1 cellular context compared by ENCODE assay signal in the genomic region with DNA sequence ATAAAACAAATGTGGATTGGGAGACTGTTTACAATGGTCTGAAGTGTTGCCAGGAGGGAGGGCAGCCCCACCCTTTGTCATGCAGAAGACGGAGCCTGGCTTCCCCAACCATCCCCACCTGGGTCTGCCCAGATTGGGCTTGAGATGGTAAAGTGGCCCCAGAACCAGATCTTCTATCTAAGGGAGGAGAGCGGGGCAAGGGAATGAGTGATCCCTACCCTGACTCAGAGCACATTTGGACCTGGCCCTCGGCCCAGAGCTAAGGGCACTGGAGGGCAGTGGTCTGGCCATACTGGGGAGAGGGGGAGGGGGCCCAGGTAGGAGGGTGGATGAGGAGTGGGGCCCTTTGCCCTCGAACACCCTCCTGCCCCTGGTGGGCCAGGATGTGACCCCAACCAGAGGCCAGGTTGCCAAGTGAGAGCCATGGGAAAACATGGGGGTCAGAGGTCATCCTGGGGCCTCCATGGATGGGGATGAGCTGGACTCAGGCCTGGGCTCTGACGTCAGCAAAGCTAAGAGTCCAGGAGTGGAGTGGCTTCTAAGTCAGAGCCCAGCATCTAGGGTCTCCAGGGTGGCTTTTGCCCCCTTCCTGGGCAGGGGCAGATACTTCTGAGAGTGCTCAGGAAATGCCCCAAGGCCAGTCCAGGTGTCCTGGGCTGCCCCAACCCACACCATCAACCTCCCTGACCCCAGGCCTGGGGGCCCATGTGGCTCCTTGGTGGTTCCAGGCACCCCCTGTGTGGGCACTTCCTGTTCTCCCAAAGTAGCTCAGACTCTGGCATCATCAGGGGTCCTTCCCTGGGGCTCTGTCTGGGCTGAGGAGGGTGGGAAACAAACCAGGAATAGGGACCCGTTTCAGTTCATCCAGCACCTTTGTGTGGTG.
TF ChIP-seq lines count a peak whose summit lies in the region.

No MANE protein-coding gene starts in this region.

TF ChIP-seq in K562, 482 proteins besides CTCF, POLR2A, EP300 and RAD21:
- no peak for TF ChIP-seq NRF1 (conservative IDR thresholded peaks at IDR 0.05 in 1 of 2, IDR thresholded peaks at IDR 0.05 in 1 of 2)
- TF ChIP-seq NFRKB (IDR thresholded peaks at IDR 0.05; ENCODE audit: low read depth): no peak
- TF ChIP-seq C11orf30 (IDR thresholded peaks at IDR 0.05; ENCODE audit: low read depth): no peak
- no peak for TF ChIP-seq SMAD2 (IDR thresholded peaks at IDR 0.05; ENCODE audit: low read depth, low read length)
- no peak for TF ChIP-seq ZKSCAN8 (CRISPR knock-in tag; IDR thresholded peaks at IDR 0.05)
- no peak for TF ChIP-seq GABPB2 (CRISPR knock-in tag; conservative IDR thresholded peaks at IDR 0.05)
- 0 out of 2 replicates have a peak, but pooled peaks have one; percentile 9 for TF ChIP-seq SPI1 (IDR thresholded peaks at IDR 0.05; ENCODE audit: borderline replicate concordance, low read depth, low read length)
- TF ChIP-seq, protein P1, sequence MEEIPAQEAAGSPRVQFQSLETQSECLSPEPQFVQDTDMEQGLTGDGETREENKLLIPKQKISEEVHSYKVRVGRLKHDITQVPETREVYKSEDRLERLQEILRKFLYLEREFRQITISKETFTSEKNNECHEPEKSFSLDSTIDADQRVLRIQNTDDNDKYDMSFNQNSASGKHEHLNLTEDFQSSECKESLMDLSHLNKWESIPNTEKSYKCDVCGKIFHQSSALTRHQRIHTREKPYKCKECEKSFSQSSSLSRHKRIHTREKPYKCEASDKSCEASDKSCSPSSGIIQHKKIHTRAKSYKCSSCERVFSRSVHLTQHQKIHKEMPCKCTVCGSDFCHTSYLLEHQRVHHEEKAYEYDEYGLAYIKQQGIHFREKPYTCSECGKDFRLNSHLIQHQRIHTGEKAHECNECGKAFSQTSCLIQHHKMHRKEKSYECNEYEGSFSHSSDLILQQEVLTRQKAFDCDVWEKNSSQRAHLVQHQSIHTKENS (CRISPR knock-in tag; IDR thresholded peaks at IDR 0.05): no peak
- TF ChIP-seq NR2C2 (CRISPR knock-in tag; IDR thresholded peaks at IDR 0.05): no peak; the same call in 1 of the 2 replicates
- TF ChIP-seq NR2C2 (tag; IDR thresholded peaks at IDR 0.05): peak; percentile 60; the same call in 1 of the 2 replicates
- TF ChIP-seq, protein P2, sequence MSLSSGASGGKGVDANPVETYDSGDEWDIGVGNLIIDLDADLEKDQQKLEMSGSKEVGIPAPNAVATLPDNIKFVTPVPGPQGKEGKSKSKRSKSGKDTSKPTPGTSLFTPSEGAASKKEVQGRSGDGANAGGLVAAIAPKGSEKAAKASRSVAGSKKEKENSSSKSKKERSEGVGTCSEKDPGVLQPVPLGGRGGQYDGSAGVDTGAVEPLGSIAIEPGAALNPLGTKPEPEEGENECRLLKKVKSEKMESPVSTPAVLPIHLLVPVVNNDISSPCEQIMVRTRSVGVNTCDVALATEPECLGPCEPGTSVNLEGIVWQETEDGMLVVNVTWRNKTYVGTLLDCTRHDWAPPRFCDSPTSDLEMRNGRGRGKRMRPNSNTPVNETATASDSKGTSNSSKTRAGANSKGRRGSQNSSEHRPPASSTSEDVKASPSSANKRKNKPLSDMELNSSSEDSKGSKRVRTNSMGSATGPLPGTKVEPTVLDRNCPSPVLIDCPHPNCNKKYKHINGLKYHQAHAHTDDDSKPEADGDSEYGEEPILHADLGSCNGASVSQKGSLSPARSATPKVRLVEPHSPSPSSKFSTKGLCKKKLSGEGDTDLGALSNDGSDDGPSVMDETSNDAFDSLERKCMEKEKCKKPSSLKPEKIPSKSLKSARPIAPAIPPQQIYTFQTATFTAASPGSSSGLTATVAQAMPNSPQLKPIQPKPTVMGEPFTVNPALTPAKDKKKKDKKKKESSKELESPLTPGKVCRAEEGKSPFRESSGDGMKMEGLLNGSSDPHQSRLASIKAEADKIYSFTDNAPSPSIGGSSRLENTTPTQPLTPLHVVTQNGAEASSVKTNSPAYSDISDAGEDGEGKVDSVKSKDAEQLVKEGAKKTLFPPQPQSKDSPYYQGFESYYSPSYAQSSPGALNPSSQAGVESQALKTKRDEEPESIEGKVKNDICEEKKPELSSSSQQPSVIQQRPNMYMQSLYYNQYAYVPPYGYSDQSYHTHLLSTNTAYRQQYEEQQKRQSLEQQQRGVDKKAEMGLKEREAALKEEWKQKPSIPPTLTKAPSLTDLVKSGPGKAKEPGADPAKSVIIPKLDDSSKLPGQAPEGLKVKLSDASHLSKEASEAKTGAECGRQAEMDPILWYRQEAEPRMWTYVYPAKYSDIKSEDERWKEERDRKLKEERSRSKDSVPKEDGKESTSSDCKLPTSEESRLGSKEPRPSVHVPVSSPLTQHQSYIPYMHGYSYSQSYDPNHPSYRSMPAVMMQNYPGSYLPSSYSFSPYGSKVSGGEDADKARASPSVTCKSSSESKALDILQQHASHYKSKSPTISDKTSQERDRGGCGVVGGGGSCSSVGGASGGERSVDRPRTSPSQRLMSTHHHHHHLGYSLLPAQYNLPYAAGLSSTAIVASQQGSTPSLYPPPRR (CRISPR knock-in tag; IDR thresholded peaks at IDR 0.05; ENCODE audit: borderline replicate concordance): no peak
- TF ChIP-seq NR2C1 (IDR thresholded peaks at IDR 0.05): peak; percentile 72
- peak; percentile 80 for TF ChIP-seq NR2C1 (tag; IDR thresholded peaks at IDR 0.05)
- peak; percentile 18; the same call in 1 of the 2 replicates for TF ChIP-seq CREM (IDR thresholded peaks at IDR 0.05; ENCODE audit: low read depth)
- TF ChIP-seq ATF1 (CRISPR knock-in tag; IDR thresholded peaks at IDR 0.05): no peak
- TF ChIP-seq ATF1 (tag; IDR thresholded peaks at IDR 0.05): peak; percentile 25; the same call in 1 of the 2 replicates
- TF ChIP-seq GABPB1 (CRISPR knock-in tag; IDR thresholded peaks at IDR 0.05): no peak
